14 cellular contexts compared by ENCODE assay signal in the genomic region with DNA sequence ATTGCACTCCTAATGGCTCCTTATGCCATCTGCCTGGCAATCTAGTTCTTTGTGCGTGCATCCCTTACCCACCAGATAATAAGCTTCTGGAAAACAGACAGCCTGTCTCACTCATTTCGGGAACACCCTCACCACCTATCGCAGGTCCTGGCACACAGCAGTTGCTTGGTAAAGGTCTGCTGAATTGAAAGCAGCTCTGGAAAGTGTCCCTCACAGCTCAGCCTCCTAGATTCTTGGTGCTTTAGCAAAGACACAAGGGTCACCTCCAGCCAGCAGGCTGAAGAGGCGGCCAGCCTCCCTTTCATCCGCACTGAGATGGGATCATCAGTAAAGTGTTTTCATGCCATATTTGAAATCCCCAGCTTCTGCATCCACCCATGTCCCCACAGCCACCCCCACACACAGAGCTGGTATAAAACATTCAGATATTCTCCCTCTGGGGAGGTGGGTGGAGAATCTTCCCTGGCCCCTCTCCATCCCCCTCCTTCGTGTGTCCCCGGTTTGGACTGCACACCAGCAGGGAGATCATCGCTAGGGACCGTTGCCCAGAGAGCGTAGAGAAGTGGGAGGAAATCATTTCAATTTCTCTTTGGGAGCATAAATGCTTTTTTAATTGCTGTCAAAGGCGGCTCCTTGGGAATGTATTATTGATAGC. TPM values are rescaled to one million over a fixed set of nuclear protein-coding genes. Genes with fewer than 3 reads are reported as not detected.
DNase-seq lines count a peak whose midpoint lies in the region; ATAC-seq and TF ChIP-seq lines count a peak whose summit lies in the region.
"Had no signal": no experiment of that assay in that cellular context is flagged by ENCODE, and none has a peak within 500 bp of the region (broad histone marks: within the 10 kb centered on the region; RNA-seq: fewer than 3 reads in every experiment).

No MANE protein-coding gene starts in this region.

- DNase-seq in GM23338 (ENCODE audit: low spot score) (no peak), T-helper 17 cell (no peak), left ventricle myocardium superior (peak; percentile 61), posterior cingulate gyrus (peak in 8 of 10 donors; percentile 54 to 93 (median 68)), SIG-M5 (lab: John Stamatoyannopoulos, UW) (no peak)
- no peak for DNase-seq in stimulated activated CD4-positive, alpha-beta T cell treated with anti-CD3 and anti-CD28 coated beads, Interleukin-12 subunit alpha, Interleukin-12 subunit beta, amount 100 ng/mL, for 4 hours
- DNase-seq in activated T-helper 2 cell treated with anti-CD3 and anti-CD28 coated beads, Interferon-gamma antibody, Interleukin-2, Interleukin-4, amounts not matched to agents 10 μg/mL and 5 μg/mL and 100 μg/mL, durations not matched to agents 14 hours and 24 hours and 36 hours (ENCODE audit: low spot score): no peak
- DNase-seq: activated CD8-positive, alpha-beta memory T cell treated with anti-CD3 and anti-CD28 coated beads for 24 hours; activated naive CD4-positive, alpha-beta T cell; cerebellar nuclear complex had no signal

- intact Hi-C loops in left ventricle myocardium superior (cut with micrococcal nuclease) (no loop called here), posterior cingulate gyrus (cut with DNase I) (no loop called here)
- intact Hi-C loops in activated T-helper 2 cell treated with anti-CD3 and anti-CD28 coated beads, Interferon-gamma antibody, Interleukin-2, Interleukin-4, amounts not matched to agents 10 μg/mL and 5 μg/mL and 100 μg/mL, durations not matched to agents 14 hours and 24 hours and 36 hours (cut with micrococcal nuclease): no loop called here

- peak overlapping the region; percentile 35 for H3K4me2 ChIP-seq in GM23338

- no peak overlapping the region for H3K27ac Mint-ChIP-seq in GM23338
- H3K27ac Mint-ChIP-seq in T-helper 17 cell: peak overlapping the region; percentile 1
- H3K27ac Mint-ChIP-seq in activated T-helper 2 cell treated with anti-CD3 and anti-CD28 coated beads, Interferon-gamma antibody, Interleukin-2, Interleukin-4, amounts not matched to agents 10 μg/mL and 5 μg/mL and 100 μg/mL, durations not matched to agents 14 hours and 24 hours and 36 hours: no peak overlapping the region
- H3K27ac Mint-ChIP-seq: memory B cell; stimulated activated naive CD8-positive, alpha-beta T cell treated with anti-CD3 and anti-CD28 coated beads, Interleukin-15, Interleukin-2, amounts not matched to agents 100 ng/mL and 50 ng/mL, for 24 hours had no signal

- no peaks in the 10 kb centered on the region for H3K9me3 Mint-ChIP-seq in GM23338
- H3K9me3 Mint-ChIP-seq in activated T-helper 2 cell treated with anti-CD3 and anti-CD28 coated beads, Interferon-gamma antibody, Interleukin-2, Interleukin-4, amounts not matched to agents 10 μg/mL and 5 μg/mL and 100 μg/mL, durations not matched to agents 14 hours and 24 hours and 36 hours: no peaks in the 10 kb centered on the region
- H3K9me3 Mint-ChIP-seq: memory B cell; stimulated activated naive CD8-positive, alpha-beta T cell treated with anti-CD3 and anti-CD28 coated beads, Interleukin-15, Interleukin-2, amounts not matched to agents 100 ng/mL and 50 ng/mL, for 24 hours had no signal

- TF ChIP-seq CTCF in GM23338 (conservative IDR thresholded peaks at IDR 0.05; ENCODE audit: low read depth in 2 of 2): no peak

- 0 out of 2 replicates have a peak, but pooled peaks cover 4% of the 10 kb centered on the region for H3K9me2 ChIP-seq in GM23338 (ENCODE audit: insufficient read depth)

- no peak overlapping the region for H3K27ac ChIP-seq in GM23338 (ENCODE audit: low read depth)

- H3K4me1 Mint-ChIP-seq in GM23338 (peaks cover 38% of the 10 kb centered on the region), T-helper 17 cell (peaks cover 21% of the 10 kb centered on the region)
- peaks cover 24% of the 10 kb centered on the region for H3K4me1 Mint-ChIP-seq in activated T-helper 2 cell treated with anti-CD3 and anti-CD28 coated beads, Interferon-gamma antibody, Interleukin-2, Interleukin-4, amounts not matched to agents 10 μg/mL and 5 μg/mL and 100 μg/mL, durations not matched to agents 14 hours and 24 hours and 36 hours (ENCODE audit: low read depth)

- H3K79me2 ChIP-seq in GM23338 (replicated peaks; ENCODE audit: insufficient read depth): no peaks in the 10 kb centered on the region

- H3K36me3 ChIP-seq in GM23338 (ENCODE audit: insufficient read depth): no peaks in the 10 kb centered on the region

- H3K4me3 Mint-ChIP-seq in GM23338 (no peak overlapping the region; the same call in 2 of the 3 replicates), T-helper 17 cell (no peak overlapping the region)
- H3K4me3 Mint-ChIP-seq in activated T-helper 2 cell treated with anti-CD3 and anti-CD28 coated beads, Interferon-gamma antibody, Interleukin-2, Interleukin-4, amounts not matched to agents 10 μg/mL and 5 μg/mL and 100 μg/mL, durations not matched to agents 14 hours and 24 hours and 36 hours (ENCODE audit: low read depth): no peak overlapping the region
- H3K4me3 Mint-ChIP-seq: memory B cell; stimulated activated naive CD8-positive, alpha-beta T cell treated with anti-CD3 and anti-CD28 coated beads, Interleukin-15, Interleukin-2, amounts not matched to agents 100 ng/mL and 50 ng/mL, for 24 hours had no signal

- H3K4me3 ChIP-seq in GM23338: no peak overlapping the region

- peaks cover 15% of the 10 kb centered on the region for H3K4me1 ChIP-seq in GM23338 (ENCODE audit: insufficient read depth)

- peak overlapping the region; percentile 97 for H2AFZ ChIP-seq in GM23338

- ATAC-seq in GM23338 (no peak), T-helper 17 cell (no peak), left ventricle myocardium superior (peak; percentile 90), HG02610 (IDR thresholded peaks at IDR 0.05; ENCODE audit: unreplicated experiment) (no peak)
- ATAC-seq: Panc1 had no signal

- peaks cover 7% of the 10 kb centered on the region for H3K27me3 Mint-ChIP-seq in GM23338 (ENCODE audit: insufficient read depth, low read depth, poor library complexity)
- H3K27me3 Mint-ChIP-seq in T-helper 17 cell: no peaks in the 10 kb centered on the region
- H3K27me3 Mint-ChIP-seq in activated T-helper 2 cell treated with anti-CD3 and anti-CD28 coated beads, Interferon-gamma antibody, Interleukin-2, Interleukin-4, amounts not matched to agents 10 μg/mL and 5 μg/mL and 100 μg/mL, durations not matched to agents 14 hours and 24 hours and 36 hours (ENCODE audit: low read depth): peaks cover 5% of the 10 kb centered on the region
- H3K27me3 Mint-ChIP-seq: stimulated activated naive CD8-positive, alpha-beta T cell treated with anti-CD3 and anti-CD28 coated beads, Interleukin-15, Interleukin-2, amounts not matched to agents 100 ng/mL and 50 ng/mL, for 24 hours had no signal

- H3K36me3 Mint-ChIP-seq in GM23338 (ENCODE audit: low read depth) (no peaks in the 10 kb centered on the region), T-helper 17 cell (ENCODE audit: low read depth) (peaks cover 3% of the 10 kb centered on the region)
- H3K36me3 Mint-ChIP-seq in activated T-helper 2 cell treated with anti-CD3 and anti-CD28 coated beads, Interferon-gamma antibody, Interleukin-2, Interleukin-4, amounts not matched to agents 10 μg/mL and 5 μg/mL and 100 μg/mL, durations not matched to agents 14 hours and 24 hours and 36 hours (ENCODE audit: low read depth): no peaks in the 10 kb centered on the region
- H3K36me3 Mint-ChIP-seq: memory B cell had no signal

- H3K27me3 ChIP-seq in GM23338 (ENCODE audit: insufficient read depth): no peaks in the 10 kb centered on the region

- no peaks in the 10 kb centered on the region for H3K9me3 ChIP-seq in T-helper 17 cell (ENCODE audit: control insufficient read depth, low read length, poor library complexity, severe bottlenecking)

- H4K20me1 ChIP-seq in GM23338 (replicated peaks; ENCODE audit: insufficient read depth): no peaks in the 10 kb centered on the region

- no peaks in the 10 kb centered on the region for H3F3A ChIP-seq in GM23338 (replicated peaks; ENCODE audit: low read depth)

TF ChIP-seq in GM23338, 12 proteins besides CTCF, POLR2A, EP300 and RAD21 (continues in another document):
- TF ChIP-seq EZH2phosphoT487 (IDR thresholded peaks at IDR 0.05; ENCODE audit: unreplicated experiment) (no peak), JUNB (IDR thresholded peaks at IDR 0.05; ENCODE audit: unreplicated experiment) (no peak), NANOG (IDR thresholded peaks at IDR 0.05; ENCODE audit: borderline replicate concordance) (no peak), ZNF331 (CRISPR knock-in tag; IDR thresholded peaks at IDR 0.05; ENCODE audit: low read depth) (no peak), ZNF114 (CRISPR knock-in tag; IDR thresholded peaks at IDR 0.05) (no peak), EZH2 (IDR thresholded peaks at IDR 0.05; ENCODE audit: low read depth, unreplicated experiment) (no peak), CREB1 (CRISPR knock-in tag; IDR thresholded peaks at IDR 0.05; ENCODE audit: low read depth) (no peak)
- TF ChIP-seq, protein P1, sequence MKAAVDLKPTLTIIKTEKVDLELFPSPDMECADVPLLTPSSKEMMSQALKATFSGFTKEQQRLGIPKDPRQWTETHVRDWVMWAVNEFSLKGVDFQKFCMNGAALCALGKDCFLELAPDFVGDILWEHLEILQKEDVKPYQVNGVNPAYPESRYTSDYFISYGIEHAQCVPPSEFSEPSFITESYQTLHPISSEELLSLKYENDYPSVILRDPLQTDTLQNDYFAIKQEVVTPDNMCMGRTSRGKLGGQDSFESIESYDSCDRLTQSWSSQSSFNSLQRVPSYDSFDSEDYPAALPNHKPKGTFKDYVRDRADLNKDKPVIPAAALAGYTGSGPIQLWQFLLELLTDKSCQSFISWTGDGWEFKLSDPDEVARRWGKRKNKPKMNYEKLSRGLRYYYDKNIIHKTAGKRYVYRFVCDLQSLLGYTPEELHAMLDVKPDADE (IDR thresholded peaks at IDR 0.05): no peak

RNA-seq across cellular contexts. Expression of gene ATP2B4, which starts 29.1 kb away (rescaled TPM):
- 14.6 and 15.8 TPM in 2 replicates for total RNA-seq in GM23338 (2014; rRNA removed; shearing (Covaris generic))
- polyA plus RNA-seq in GM23338 (2016; fragmentation: Nextera tagmentation; extraction: Ambion mirVana): 4.3 and 5.5 TPM in 2 replicates
- 10 to 100 TPM; 92.5 to 99.2 TPM for total RNA-seq in T-helper 17 cell
- 69.5 TPM for total RNA-seq in left ventricle myocardium superior
- 50.3 and 50.8 TPM in 2 replicates for total RNA-seq in activated T-helper 2 cell treated with anti-CD3 and anti-CD28 coated beads, Interferon-gamma antibody, Interleukin-2, Interleukin-4, amounts not matched to agents 10 μg/mL and 5 μg/mL and 100 μg/mL, durations not matched to agents 14 hours and 24 hours and 36 hours

Comparison
In these comparisons a context has a peak if more than half of its experiments do, and no peak if none do; other contexts are left out.
1. DNase-seq: peak in left ventricle myocardium superior (single experiment) and posterior cingulate gyrus (8 of 10); none in GM23338 (single experiment), T-helper 17 cell (0 of 3), SIG-M5 (single experiment), stimulated activated CD4-positive, alpha-beta T cell treated with anti-CD3 and anti-CD28 coated beads, Interleukin-12 subunit alpha, Interleukin-12 subunit beta, amount 100 ng/mL, for 4 hours (single experiment) and activated T-helper 2 cell treated with anti-CD3 and anti-CD28 coated beads, Interferon-gamma antibody, Interleukin-2, Interleukin-4, amounts not matched to agents 10 μg/mL and 5 μg/mL and 100 μg/mL, durations not matched to agents 14 hours and 24 hours and 36 hours (single experiment).